In genomic region chr1:42240964-42241755, GRCh38 we compare ENCODE assay signal across 15 cellular contexts.
DNase-seq lines count a peak whose midpoint lies in the region; ATAC-seq and TF ChIP-seq lines count a peak whose summit lies in the region.
"Had no signal": no experiment of that assay in that cellular context is flagged by ENCODE, and none has a peak within 500 bp of the region (broad histone marks: within the 10 kb centered on the region; RNA-seq: fewer than 3 reads in every experiment).

No MANE protein-coding gene starts in this region.

- peaks cover 72% of the 10 kb centered on the region for H3K36me3 Mint-ChIP-seq in CD8-positive, alpha-beta T cell
- peaks cover 40% of the 10 kb centered on the region for H3K36me3 Mint-ChIP-seq in endothelial cell (ENCODE audit: low read depth, unreplicated experiment)

- no peak overlapping the region for H2AFZ ChIP-seq in osteoblast (ENCODE audit: low read length)

- no peaks in the 10 kb centered on the region for H3K27me3 ChIP-seq in CD8-positive, alpha-beta T cell (ENCODE audit: insufficient read depth, low read length)
- H3K27me3 ChIP-seq in osteoblast (ENCODE audit: insufficient read depth, low read length) (no peaks in the 10 kb centered on the region), testis (no peaks in the 10 kb centered on the region)
- H3K27me3 ChIP-seq: dorsolateral prefrontal cortex, sigmoid colon, stomach had no signal

- no peak overlapping the region for H3K4me2 ChIP-seq in osteoblast (ENCODE audit: insufficient read depth, low read length)

- H3K9me3 Mint-ChIP-seq in CD8-positive, alpha-beta T cell, result peaks cover 23% of the 10 kb centered on the region
- H3K9me3 Mint-ChIP-seq in endothelial cell (ENCODE audit: unreplicated experiment), result peaks cover 8% of the 10 kb centered on the region

- DNase-seq in CD8-positive, alpha-beta T cell, result no peak
- DNase-seq in endothelial cell (ENCODE audit: low spot score), result peak; percentile 34
- DNase-seq in osteoblast (ENCODE audit: insufficient read length, low spot score, missing footprints), result no peak
- no peak for DNase-seq in DMS 273 (lab: John Stamatoyannopoulos, UW; ENCODE audit: unreplicated experiment)
- no peak for DNase-seq in amniotic stem cell (lab: John Stamatoyannopoulos, UW)
- no peak for DNase-seq in testis
- DNase-seq in GM19240 (ENCODE audit: insufficient read length, low spot score), result no peak
- DNase-seq: Caco-2, dorsolateral prefrontal cortex, NCI-H524 treated with DMSO at 0.1 percent for 48 hours, sigmoid colon, stomach, T-helper 1 cell had no signal

- H3K4me3 ChIP-seq in CD8-positive, alpha-beta T cell (ENCODE audit: low read depth, low read length), result no peak overlapping the region
- no peak overlapping the region for H3K4me3 ChIP-seq in osteoblast (ENCODE audit: insufficient read depth, low read length)
- no peak overlapping the region for H3K4me3 ChIP-seq in testis
- H3K4me3 ChIP-seq: dorsolateral prefrontal cortex, sigmoid colon, stomach had no signal

- H3K27ac ChIP-seq in CD8-positive, alpha-beta T cell (ENCODE audit: low read depth, low read length), result no peak overlapping the region
- H3K27ac ChIP-seq in KOPT-K1 (ENCODE audit: low read depth, low read length, poor library complexity, severe bottlenecking), result peak overlapping the region; percentile 58
- peak overlapping the region; percentile 23 for H3K27ac ChIP-seq in osteoblast (ENCODE audit: low read depth, low read length)
- H3K27ac ChIP-seq in testis, result no peak overlapping the region
- H3K27ac ChIP-seq: dorsolateral prefrontal cortex, sigmoid colon, stomach had no signal

- WGBS in testis, 2 donors, result 44 to 82% methylated on average over 2 to 5 of the region's 5 CpGs

- no peak for TF ChIP-seq CTCF in CD8-positive, alpha-beta T cell (IDR thresholded peaks at IDR 0.05)
- TF ChIP-seq CTCF in endothelial cell (IDR thresholded peaks at IDR 0.05; ENCODE audit: unreplicated experiment) (no peak), osteoblast (IDR thresholded peaks at IDR 0.05; ENCODE audit: extremely low read depth, low read depth, low read length) (no peak), testis (IDR thresholded peaks at IDR 0.05) (no peak)

- H3K27ac Mint-ChIP-seq in CD8-positive, alpha-beta T cell, result peak overlapping the region; percentile 64
- peak overlapping the region; percentile 96 for H3K27ac Mint-ChIP-seq in endothelial cell (ENCODE audit: unreplicated experiment)
- H3K27ac Mint-ChIP-seq: nephron had no signal

- H3K79me2 ChIP-seq in osteoblast (ENCODE audit: insufficient read depth, low read length), result peaks cover 74% of the 10 kb centered on the region

- POLR2A ChIA-PET in CD8-positive, alpha-beta T cell (lab: Charles Lee), result interaction anchor here (1.0 kb wide), 1 partner anchor 12 kb away, joined by 5 read pairs; no protein-coding TSS in a partner anchor

- H3K9me3 ChIP-seq in CD8-positive, alpha-beta T cell (ENCODE audit: low read length), result no peaks in the 10 kb centered on the region
- H3K9me3 ChIP-seq in KOPT-K1 (ENCODE audit: insufficient read depth, low read length, poor library complexity, severe bottlenecking), result peaks cover 39% of the 10 kb centered on the region
- no peaks in the 10 kb centered on the region for H3K9me3 ChIP-seq in osteoblast (ENCODE audit: low read depth, low read length)
- no peaks in the 10 kb centered on the region for H3K9me3 ChIP-seq in testis

- ATAC-seq in CD8-positive, alpha-beta T cell, result no peak

- peaks cover 5% of the 10 kb centered on the region for H3K4me1 ChIP-seq in CD8-positive, alpha-beta T cell (ENCODE audit: insufficient read depth, low read length)
- peaks cover 9% of the 10 kb centered on the region for H3K4me1 ChIP-seq in osteoblast (ENCODE audit: insufficient read depth, low read length)
- no peaks in the 10 kb centered on the region for H3K4me1 ChIP-seq in testis
- H3K4me1 ChIP-seq: Caco-2 had no signal

- peaks cover 57% of the 10 kb centered on the region for H3K4me1 Mint-ChIP-seq in CD8-positive, alpha-beta T cell (ENCODE audit: low read depth)
- H3K4me1 Mint-ChIP-seq in endothelial cell (ENCODE audit: unreplicated experiment), result peaks cover 57% of the 10 kb centered on the region
- H3K4me1 Mint-ChIP-seq: nephron had no signal

- CTCF ChIA-PET in CD8-positive, alpha-beta T cell (lab: Charles Lee), result no interaction called here

- no peak overlapping the region for H3K4me3 Mint-ChIP-seq in CD8-positive, alpha-beta T cell
- peak overlapping the region; percentile 52 for H3K4me3 Mint-ChIP-seq in endothelial cell (ENCODE audit: unreplicated experiment)
- H3K4me3 Mint-ChIP-seq: nephron had no signal

- no peaks in the 10 kb centered on the region for H3K36me3 ChIP-seq in CD8-positive, alpha-beta T cell (ENCODE audit: insufficient read depth, low read length)
- H3K36me3 ChIP-seq in KOPT-K1 (ENCODE audit: insufficient read depth, low read length), result peaks cover 15% of the 10 kb centered on the region
- H3K36me3 ChIP-seq in osteoblast (ENCODE audit: insufficient read depth, low read length), result no peaks in the 10 kb centered on the region
- no peaks in the 10 kb centered on the region for H3K36me3 ChIP-seq in testis (ENCODE audit: low read depth, missing control alignments)
- H3K36me3 ChIP-seq: sigmoid colon had no signal

- intact Hi-C loops in CD8-positive, alpha-beta T cell (cut with DNase I, micrococcal nuclease), result no loop called here
- intact Hi-C loops in testis (cut with DNase I; ENCODE audit: low total_unique reads), result no loop called here

- no peak for TF ChIP-seq POLR2A in testis (IDR thresholded peaks at IDR 0.05)

- peaks cover 20% of the 10 kb centered on the region for H4K20me1 ChIP-seq in osteoblast (ENCODE audit: insufficient read depth, low read length)

- H3K27me3 Mint-ChIP-seq in CD8-positive, alpha-beta T cell (ENCODE audit: low read depth), result no peaks in the 10 kb centered on the region
- peaks cover 7% of the 10 kb centered on the region for H3K27me3 Mint-ChIP-seq in endothelial cell (ENCODE audit: unreplicated experiment)

Comparison
In these comparisons a context has a peak if more than half of its experiments do, and no peak if none do; other contexts are left out.
1. H3K27ac ChIP-seq: peak in KOPT-K1 (single experiment) and osteoblast (single experiment); none in CD8-positive, alpha-beta T cell (single experiment) and testis (0 of 2).